ENCODE assay signal across 1 cellular context in the genomic region with DNA sequence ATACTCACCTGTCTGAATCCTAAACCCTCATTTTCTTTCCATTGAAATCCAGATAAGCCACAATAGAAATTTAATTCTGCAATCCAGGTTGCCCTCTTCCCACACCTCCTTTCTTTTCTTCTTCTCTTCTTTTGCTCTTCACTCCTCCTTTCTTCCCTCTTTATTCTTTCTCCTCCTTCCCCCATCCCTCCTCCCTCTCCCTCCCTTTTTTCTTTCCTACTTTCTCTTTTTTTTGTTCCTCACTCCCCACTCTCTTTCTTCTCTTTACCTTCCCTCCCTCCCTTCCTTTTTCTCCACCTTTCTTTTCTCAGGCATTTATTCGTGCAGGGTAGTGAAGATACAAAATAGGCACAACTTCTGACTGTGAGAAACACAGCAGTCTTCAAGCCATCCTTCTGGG.
TF ChIP-seq lines count a peak whose summit lies in the region.

No MANE protein-coding gene starts in this region.

TF ChIP-seq in HepG2, 621 proteins besides CTCF, POLR2A, EP300 and RAD21 (continued from another document):
- TF ChIP-seq ZNF441 (CRISPR knock-in tag; IDR thresholded peaks at IDR 0.05; ENCODE audit: borderline replicate concordance) = no peak
- TF ChIP-seq, protein P1, sequence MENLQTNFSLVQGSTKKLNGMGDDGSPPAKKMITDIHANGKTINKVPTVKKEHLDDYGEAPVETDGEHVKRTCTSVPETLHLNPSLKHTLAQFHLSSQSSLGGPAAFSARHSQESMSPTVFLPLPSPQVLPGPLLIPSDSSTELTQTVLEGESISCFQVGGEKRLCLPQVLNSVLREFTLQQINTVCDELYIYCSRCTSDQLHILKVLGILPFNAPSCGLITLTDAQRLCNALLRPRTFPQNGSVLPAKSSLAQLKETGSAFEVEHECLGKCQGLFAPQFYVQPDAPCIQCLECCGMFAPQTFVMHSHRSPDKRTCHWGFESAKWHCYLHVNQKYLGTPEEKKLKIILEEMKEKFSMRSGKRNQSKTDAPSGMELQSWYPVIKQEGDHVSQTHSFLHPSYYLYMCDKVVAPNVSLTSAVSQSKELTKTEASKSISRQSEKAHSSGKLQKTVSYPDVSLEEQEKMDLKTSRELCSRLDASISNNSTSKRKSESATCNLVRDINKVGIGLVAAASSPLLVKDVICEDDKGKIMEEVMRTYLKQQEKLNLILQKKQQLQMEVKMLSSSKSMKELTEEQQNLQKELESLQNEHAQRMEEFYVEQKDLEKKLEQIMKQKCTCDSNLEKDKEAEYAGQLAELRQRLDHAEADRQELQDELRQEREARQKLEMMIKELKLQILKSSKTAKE (CRISPR knock-in tag; IDR thresholded peaks at IDR 0.05; ENCODE audit: borderline replicate concordance) = no peak
- TF ChIP-seq ZNF44 (CRISPR knock-in tag; IDR thresholded peaks at IDR 0.05) = no peak
- TF ChIP-seq SP1 (IDR thresholded peaks at IDR 0.05) = 0 out of 2 replicates have a peak, but pooled peaks have one; percentile 37
- TF ChIP-seq SP1 (CRISPR knock-in tag; IDR thresholded peaks at IDR 0.05) = no peak
- no peak for TF ChIP-seq ZNF775 (CRISPR knock-in tag; IDR thresholded peaks at IDR 0.05; ENCODE audit: borderline replicate concordance)
- no peak for TF ChIP-seq SCMH1 (CRISPR knock-in tag; IDR thresholded peaks at IDR 0.05; ENCODE audit: borderline replicate concordance)
- TF ChIP-seq, protein P2, sequence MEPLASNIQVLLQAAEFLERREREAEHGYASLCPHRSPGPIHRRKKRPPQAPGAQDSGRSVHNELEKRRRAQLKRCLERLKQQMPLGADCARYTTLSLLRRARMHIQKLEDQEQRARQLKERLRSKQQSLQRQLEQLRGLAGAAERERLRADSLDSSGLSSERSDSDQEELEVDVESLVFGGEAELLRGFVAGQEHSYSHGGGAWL (CRISPR knock-in tag; IDR thresholded peaks at IDR 0.05) = no peak
- no peak for TF ChIP-seq XBP1 (CRISPR knock-in tag; IDR thresholded peaks at IDR 0.05)
- TF ChIP-seq GABPB1 (CRISPR knock-in tag; IDR thresholded peaks at IDR 0.05) = no peak
- TF ChIP-seq FOXA1 (IDR thresholded peaks at IDR 0.05) = peak; percentile 42; the same call in 1 of the 2 replicates
- no peak for TF ChIP-seq FOXA1 (CRISPR knock-in tag; IDR thresholded peaks at IDR 0.05)
- TF ChIP-seq, protein P3, sequence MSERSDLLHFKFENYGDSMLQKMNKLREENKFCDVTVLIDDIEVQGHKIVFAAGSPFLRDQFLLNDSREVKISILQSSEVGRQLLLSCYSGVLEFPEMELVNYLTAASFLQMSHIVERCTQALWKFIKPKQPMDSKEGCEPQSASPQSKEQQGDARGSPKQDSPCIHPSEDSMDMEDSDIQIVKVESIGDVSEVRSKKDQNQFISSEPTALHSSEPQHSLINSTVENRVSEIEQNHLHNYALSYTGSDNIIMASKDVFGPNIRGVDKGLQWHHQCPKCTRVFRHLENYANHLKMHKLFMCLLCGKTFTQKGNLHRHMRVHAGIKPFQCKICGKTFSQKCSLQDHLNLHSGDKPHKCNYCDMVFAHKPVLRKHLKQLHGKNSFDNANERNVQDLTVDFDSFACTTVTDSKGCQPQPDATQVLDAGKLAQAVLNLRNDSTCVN (CRISPR knock-in tag; IDR thresholded peaks at IDR 0.05; ENCODE audit: borderline replicate concordance) = no peak
- TF ChIP-seq, protein P4, sequence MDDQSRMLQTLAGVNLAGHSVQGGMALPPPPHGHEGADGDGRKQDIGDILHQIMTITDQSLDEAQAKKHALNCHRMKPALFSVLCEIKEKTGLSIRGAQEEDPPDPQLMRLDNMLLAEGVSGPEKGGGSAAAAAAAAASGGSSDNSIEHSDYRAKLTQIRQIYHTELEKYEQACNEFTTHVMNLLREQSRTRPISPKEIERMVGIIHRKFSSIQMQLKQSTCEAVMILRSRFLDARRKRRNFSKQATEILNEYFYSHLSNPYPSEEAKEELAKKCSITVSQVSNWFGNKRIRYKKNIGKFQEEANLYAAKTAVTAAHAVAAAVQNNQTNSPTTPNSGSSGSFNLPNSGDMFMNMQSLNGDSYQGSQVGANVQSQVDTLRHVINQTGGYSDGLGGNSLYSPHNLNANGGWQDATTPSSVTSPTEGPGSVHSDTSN (CRISPR knock-in tag; IDR thresholded peaks at IDR 0.05; ENCODE audit: borderline replicate concordance) = no peak
- peak; percentile 87 for TF ChIP-seq NBN (conservative IDR thresholded peaks at IDR 0.05)
- no peak for TF ChIP-seq YEATS4 (CRISPR knock-in tag; IDR thresholded peaks at IDR 0.05; ENCODE audit: borderline replicate concordance)
- no peak for TF ChIP-seq MTF2 (CRISPR knock-in tag; IDR thresholded peaks at IDR 0.05; ENCODE audit: borderline replicate concordance)
- TF ChIP-seq FOXP1 (IDR thresholded peaks at IDR 0.05) = 0 out of 2 replicates have a peak, but pooled peaks have one; percentile 6
- no peak for TF ChIP-seq FOXP1 (CRISPR knock-in tag; IDR thresholded peaks at IDR 0.05)
